In genomic region chr1:243291287-243291686, GRCh38 we compare ENCODE assay signal across 21 cellular contexts. TPM values are rescaled to one million over a fixed set of nuclear protein-coding genes. Genes with fewer than 3 reads are reported as not detected.
A peak's percentile ranks its signal among the peaks of the same experiment; 100 is the strongest.
DNase-seq lines count a peak whose midpoint lies in the region; ATAC-seq, FAIRE-seq and TF ChIP-seq lines count a peak whose summit lies in the region.
"Had no signal": no experiment of that assay in that cellular context is flagged by ENCODE, and none has a peak within 500 bp of the region (broad histone marks: within the 10 kb centered on the region; RNA-seq: fewer than 3 reads in every experiment).

No MANE protein-coding gene starts in this region.

- H3K4me1 Mint-ChIP-seq in natural killer cell: peaks cover 0 to 10% of the 10 kb centered on the region in 2 donors

- H3K27ac Mint-ChIP-seq in natural killer cell: no peak overlapping the region

- DNase-seq in EL (peak; percentile 39), myocyte (ENCODE audit: low read depth) (peak; percentile 20), NCI-H187 (lab: John Stamatoyannopoulos, UW) (no peak), natural killer cell (no peak), GM12891 (ENCODE audit: insufficient read length, low spot score) (no peak), NCI-H82 (lab: John Stamatoyannopoulos, UW) (no peak)
- DNase-seq: ACHN; CD4-positive, alpha-beta memory T cell; DMS153; KG1; MV-4-11; NCI-H187 treated with DMSO at 0.1 percent for 48 hours; NCI-H2227 treated with DMSO at 0.1 percent for 48 hours; NCI-H510A treated with DMSO at 0.1 percent for 48 hours; PC-3; RPMI8226; SHP77 treated with DMSO at 0.1 percent for 48 hours had no signal

- FAIRE-seq in GM12891 (lab: Jason Lieb, UNC): no peak
- FAIRE-seq: GM12892, GM18507 had no signal

- TF ChIP-seq CTCF in natural killer cell (IDR thresholded peaks at IDR 0.05): no peak

- ATAC-seq in SK-N-SH treated with all-trans-retinoic acid at 6 μM for 48 hours (peak; percentile 58), natural killer cell (no peak)
- ATAC-seq: PC-3 had no signal

- H3K27me3 Mint-ChIP-seq in natural killer cell (ENCODE audit: low read depth in 2 of 2): no peaks in the 10 kb centered on the region
- H3K27me3 Mint-ChIP-seq: B cell; CD4-positive, alpha-beta memory T cell had no signal

- intact Hi-C loops in natural killer cell (cut with micrococcal nuclease): no loop called here

- no peak overlapping the region for H3K4me3 Mint-ChIP-seq in natural killer cell
- H3K4me3 Mint-ChIP-seq: B cell; CD4-positive, alpha-beta memory T cell had no signal

- H3K36me3 Mint-ChIP-seq in natural killer cell: peaks cover 34% of the 10 kb centered on the region

- peaks cover 7 to 12% of the 10 kb centered on the region in 2 donors for H3K9me3 Mint-ChIP-seq in natural killer cell

- no peak for TF ChIP-seq POLR2A in GM12891 (IDR thresholded peaks at IDR 0.05; ENCODE audit: low read depth, low read length)

TF ChIP-seq in SK-N-SH treated with all-trans-retinoic acid at 6 μM for 48 hours, 23 proteins besides CTCF, POLR2A, EP300 and RAD21:
- TF ChIP-seq SNAI2 (CRISPR knock-in tag; IDR thresholded peaks at IDR 0.05): no peak
- TF ChIP-seq ZNF8 (CRISPR knock-in tag; IDR thresholded peaks at IDR 0.05): no peak
- TF ChIP-seq ZNF565 (CRISPR knock-in tag; conservative IDR thresholded peaks at IDR 0.05; ENCODE audit: low read depth): no peak
- TF ChIP-seq TSHZ2 (CRISPR knock-in tag; IDR thresholded peaks at IDR 0.05): no peak
- no peak for TF ChIP-seq GLIS3 (CRISPR knock-in tag; IDR thresholded peaks at IDR 0.05)
- no peak for TF ChIP-seq OSR1 (CRISPR knock-in tag; IDR thresholded peaks at IDR 0.05)
- no peak for TF ChIP-seq ZFP3 (CRISPR knock-in tag; IDR thresholded peaks at IDR 0.05)
- TF ChIP-seq PATZ1 (CRISPR knock-in tag; IDR thresholded peaks at IDR 0.05; ENCODE audit: borderline replicate concordance): no peak
- TF ChIP-seq ZFP30 (CRISPR knock-in tag; IDR thresholded peaks at IDR 0.05): no peak

TF ChIP-seq in GM12891, 5 proteins besides CTCF, POLR2A, EP300 and RAD21:
- TF ChIP-seq POLR2AphosphoS5 (IDR thresholded peaks at IDR 0.05; ENCODE audit: low read depth, low read length) (no peak), TAF1 (IDR thresholded peaks at IDR 0.05; ENCODE audit: low read depth, low read length) (no peak), PAX5 (IDR thresholded peaks at IDR 0.05; ENCODE audit: insufficient read depth, low read length, severe bottlenecking) (no peak), SPI1 (IDR thresholded peaks at IDR 0.05; ENCODE audit: low read depth, low read length) (no peak), POU2F2 (IDR thresholded peaks at IDR 0.05; ENCODE audit: low read depth, low read length) (no peak)

RNA-seq across cellular contexts. Expression of gene SDCCAG8, which starts 35.4 kb away (rescaled TPM):
- total RNA-seq in myocyte (29.4 and 30.9 TPM in 2 replicates), natural killer cell (10 to 100 TPM; 17.8 to 28.3 (median 21.2) TPM)
- 20.1 TPM for polyA plus RNA-seq in myocyte (2012)
- 12.8 TPM for polyA plus RNA-seq in GM12891 (2012; ENCODE audit: low read depth, missing spikeins)

RNA-seq across cellular contexts. Expression of gene CEP170, which starts 36.2 kb away (rescaled TPM):
- total RNA-seq in myocyte: 92.2 and 145 TPM in 2 replicates
- polyA plus RNA-seq in myocyte (2012): 26.8 TPM
- 10 to 100 TPM; 13.5 to 22.7 (median 19.1) TPM for total RNA-seq in natural killer cell
- polyA plus RNA-seq in GM12891 (2012; ENCODE audit: low read depth, missing spikeins): 14.7 TPM

Comparison
In these comparisons a context has a peak if more than half of its experiments do, and no peak if none do; other contexts are left out.
1. DNase-seq: peak in EL (single experiment) and myocyte (single experiment); none in NCI-H187 (0 of 2), natural killer cell (single experiment), GM12891 (single experiment) and NCI-H82 (single experiment).